In genomic region chr14:76977793-76978730, GRCh38 we compare ENCODE assay signal across 7 cellular contexts. TPM values are rescaled to one million over a fixed set of nuclear protein-coding genes. Genes with fewer than 3 reads are reported as not detected.
DNase-seq lines count a peak whose midpoint lies in the region; ATAC-seq and TF ChIP-seq lines count a peak whose summit lies in the region.

No MANE protein-coding gene starts in this region.

- H3K27me3 Mint-ChIP-seq in naive thymus-derived CD8-positive, alpha-beta T cell = no peaks in the 10 kb centered on the region

- no peak overlapping the region for H3K4me3 ChIP-seq in cardiac fibroblast (replicated peaks in 1 of 2; ENCODE audit: low read depth in 2 of 2, low read length in 2 of 2)

- H3K27ac Mint-ChIP-seq in naive thymus-derived CD8-positive, alpha-beta T cell = peak overlapping the region; percentile 43 to 92 (median 80)

- H3K9me3 Mint-ChIP-seq in naive thymus-derived CD8-positive, alpha-beta T cell = peaks cover 0 to 6% (median 0%) of the 10 kb centered on the region in 9 donors

- peaks cover 4 to 29% (median 22%) of the 10 kb centered on the region in 4 donors for H3K4me1 Mint-ChIP-seq in naive thymus-derived CD8-positive, alpha-beta T cell

- peak overlapping the region in 7 of 10 donors; percentile 26 to 51 (median 34) for H3K4me3 Mint-ChIP-seq in naive thymus-derived CD8-positive, alpha-beta T cell

- no peak for TF ChIP-seq CTCF in cardiac fibroblast (IDR thresholded peaks at IDR 0.05; ENCODE audit: low read depth, low read length)

- POLR2A ChIA-PET in naive thymus-derived CD8-positive, alpha-beta T cell (lab: Charles Lee) = interaction anchor here (0.6 to 2.1 kb wide), 5 partner anchors 11 to 82 kb away, joined by 3 to 10 read pairs (median 4); partner anchors contain the start of gene IRF2BPL

- H3K36me3 Mint-ChIP-seq in naive thymus-derived CD8-positive, alpha-beta T cell = peaks cover 0 to 4% (median 0%) of the 10 kb centered on the region in 3 donors

- peak; percentile 90 for ATAC-seq in GM19328 (IDR thresholded peaks at IDR 0.05; ENCODE audit: unreplicated experiment)
- ATAC-seq in HG03432 (IDR thresholded peaks at IDR 0.05; ENCODE audit: unreplicated experiment) = peak; percentile 97
- ATAC-seq in naive thymus-derived CD8-positive, alpha-beta T cell = peak; percentile 98 to 99
- peak; percentile 98 for ATAC-seq in stimulated activated naive CD8-positive, alpha-beta T cell treated with anti-CD3 and anti-CD28 coated beads, Interleukin-15, Interleukin-2, amounts not matched to agents 100 U/mL and 50 U/mL, for 24 hours

- DNase-seq in activated CD4-positive, CD25-positive, alpha-beta regulatory T cell (lab: John Stamatoyannopoulos, UW) = peak; percentile 37 to 66 (median 58)
- peak; percentile 69 to 88 for DNase-seq in cardiac fibroblast (ENCODE audit: low read depth in 2 of 2)
- DNase-seq in naive thymus-derived CD8-positive, alpha-beta T cell = peak; percentile 41 to 87 (median 74)
- DNase-seq in stimulated activated naive CD8-positive, alpha-beta T cell treated with anti-CD3 and anti-CD28 coated beads, Interleukin-15, Interleukin-2, amounts not matched to agents 100 U/mL and 50 U/mL, for 24 hours = peak; percentile 89
- DNase-seq in epidermal melanocyte (ENCODE audit: insufficient read length, low spot score) = no peak

RNA-seq across cellular contexts. Expression of gene IRF2BPL, which starts 50.4 kb away (rescaled TPM):
- total RNA-seq in naive thymus-derived CD8-positive, alpha-beta T cell = 10 to 100 TPM; 24.6 to 26.5 TPM
- 1 to 10 TPM; 1.9 to 3.3 (median 3.2) TPM for polyA plus RNA-seq in naive thymus-derived CD8-positive, alpha-beta T cell
